23 cellular contexts compared by ENCODE assay signal in genomic region chr10:130251766-130252165, GRCh38.
"Had no signal": no experiment of that assay in that cellular context is flagged by ENCODE, and none has a peak within 500 bp of the region (broad histone marks: within the 10 kb centered on the region; RNA-seq: fewer than 3 reads in every experiment).

No MANE protein-coding gene starts in this region.

- H3K27me3 ChIP-seq: dorsolateral prefrontal cortex, esophagus muscularis mucosa, foreskin keratinocyte, heart right ventricle, left lung had no signal

- ATAC-seq: foreskin keratinocyte, heart right ventricle, left colon, left lung, left ventricle myocardium superior, lower lobe of right lung had no signal

- H3K27ac ChIP-seq: coronary artery, dorsolateral prefrontal cortex, esophagus muscularis mucosa, foreskin keratinocyte, heart right ventricle, left lung, lower lobe of right lung had no signal

- H3K27ac Mint-ChIP-seq: memory B cell had no signal

- H3K4me1 ChIP-seq: esophagus muscularis mucosa, foreskin keratinocyte, heart right ventricle, left lung, lower lobe of right lung had no signal

- DNase-seq: dermis blood vessel endothelial cell; effector CD4-positive, alpha-beta T cell; effector memory CD4-positive, alpha-beta T cell; foreskin keratinocyte; glutamatergic neuron; heart right ventricle; hippocampal formation; kidney; kidney glomerular epithelial cell; left colon; left lung; left ventricle myocardium superior; lower lobe of right lung; mesendoderm; midbrain had no signal

- FAIRE-seq: colon, endothelial cell of umbilical vein, frontal cortex, islet of Langerhans, kidney had no signal

- H3K36me3 ChIP-seq: esophagus muscularis mucosa, heart right ventricle, left lung, lower lobe of right lung had no signal

- H3K4me3 ChIP-seq: coronary artery, dorsolateral prefrontal cortex, esophagus muscularis mucosa, heart right ventricle, left lung, lower lobe of right lung had no signal

- H3K9me3 ChIP-seq: esophagus muscularis mucosa, lower lobe of right lung had no signal
